ENCODE assay signal across 1 cellular context in genomic region chr15:98865397-98866339, GRCh38.
TF ChIP-seq lines count a peak whose summit lies in the region.

No MANE protein-coding gene starts in this region.

TF ChIP-seq in K562, 482 proteins besides CTCF, POLR2A, EP300 and RAD21 (continued from another document and continues in another):
- TF ChIP-seq ZBTB33 (CRISPR knock-in tag; IDR thresholded peaks at IDR 0.05) = 0 out of 2 replicates have a peak, but pooled peaks have one; percentile 41
- TF ChIP-seq USF1 (CRISPR knock-in tag; IDR thresholded peaks at IDR 0.05) = peak; percentile 98
- peak; percentile 90 for TF ChIP-seq FOXP1 (CRISPR knock-in tag; IDR thresholded peaks at IDR 0.05)
- TF ChIP-seq FOXA3 (CRISPR knock-in tag; conservative IDR thresholded peaks at IDR 0.05 in 1 of 2, IDR thresholded peaks at IDR 0.05 in 1 of 2) = peak in 1 of 2 experiments; percentile 55; a peak in 1 of 4 replicates
- TF ChIP-seq, protein P1, sequence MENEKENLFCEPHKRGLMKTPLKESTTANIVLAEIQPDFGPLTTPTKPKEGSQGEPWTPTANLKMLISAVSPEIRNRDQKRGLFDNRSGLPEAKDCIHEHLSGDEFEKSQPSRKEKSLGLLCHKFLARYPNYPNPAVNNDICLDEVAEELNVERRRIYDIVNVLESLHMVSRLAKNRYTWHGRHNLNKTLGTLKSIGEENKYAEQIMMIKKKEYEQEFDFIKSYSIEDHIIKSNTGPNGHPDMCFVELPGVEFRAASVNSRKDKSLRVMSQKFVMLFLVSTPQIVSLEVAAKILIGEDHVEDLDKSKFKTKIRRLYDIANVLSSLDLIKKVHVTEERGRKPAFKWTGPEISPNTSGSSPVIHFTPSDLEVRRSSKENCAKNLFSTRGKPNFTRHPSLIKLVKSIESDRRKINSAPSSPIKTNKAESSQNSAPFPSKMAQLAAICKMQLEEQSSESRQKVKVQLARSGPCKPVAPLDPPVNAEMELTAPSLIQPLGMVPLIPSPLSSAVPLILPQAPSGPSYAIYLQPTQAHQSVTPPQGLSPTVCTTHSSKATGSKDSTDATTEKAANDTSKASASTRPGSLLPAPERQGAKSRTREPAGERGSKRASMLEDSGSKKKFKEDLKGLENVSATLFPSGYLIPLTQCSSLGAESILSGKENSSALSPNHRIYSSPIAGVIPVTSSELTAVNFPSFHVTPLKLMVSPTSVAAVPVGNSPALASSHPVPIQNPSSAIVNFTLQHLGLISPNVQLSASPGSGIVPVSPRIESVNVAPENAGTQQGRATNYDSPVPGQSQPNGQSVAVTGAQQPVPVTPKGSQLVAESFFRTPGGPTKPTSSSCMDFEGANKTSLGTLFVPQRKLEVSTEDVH (IDR thresholded peaks at IDR 0.05; ENCODE audit: low read depth, partially characterized antibody) = no peak
- TF ChIP-seq SP1 (CRISPR knock-in tag; IDR thresholded peaks at IDR 0.05) = peak; percentile 58; the same call in 1 of the 2 replicates
- no peak for TF ChIP-seq ZNF717 (CRISPR knock-in tag; IDR thresholded peaks at IDR 0.05)
- TF ChIP-seq ESRRB (CRISPR knock-in tag; IDR thresholded peaks at IDR 0.05; ENCODE audit: borderline replicate concordance) = no peak
- TF ChIP-seq MAX (CRISPR knock-in tag; IDR thresholded peaks at IDR 0.05) = peak; percentile 96
- peak; percentile 98 for TF ChIP-seq L3MBTL2 (IDR thresholded peaks at IDR 0.05)
- TF ChIP-seq CREB1 (IDR thresholded peaks at IDR 0.05) = no peak
- peak; percentile 66; the same call in 1 of the 2 replicates for TF ChIP-seq CREB1 (CRISPR knock-in tag; IDR thresholded peaks at IDR 0.05)
- TF ChIP-seq, protein P2, sequence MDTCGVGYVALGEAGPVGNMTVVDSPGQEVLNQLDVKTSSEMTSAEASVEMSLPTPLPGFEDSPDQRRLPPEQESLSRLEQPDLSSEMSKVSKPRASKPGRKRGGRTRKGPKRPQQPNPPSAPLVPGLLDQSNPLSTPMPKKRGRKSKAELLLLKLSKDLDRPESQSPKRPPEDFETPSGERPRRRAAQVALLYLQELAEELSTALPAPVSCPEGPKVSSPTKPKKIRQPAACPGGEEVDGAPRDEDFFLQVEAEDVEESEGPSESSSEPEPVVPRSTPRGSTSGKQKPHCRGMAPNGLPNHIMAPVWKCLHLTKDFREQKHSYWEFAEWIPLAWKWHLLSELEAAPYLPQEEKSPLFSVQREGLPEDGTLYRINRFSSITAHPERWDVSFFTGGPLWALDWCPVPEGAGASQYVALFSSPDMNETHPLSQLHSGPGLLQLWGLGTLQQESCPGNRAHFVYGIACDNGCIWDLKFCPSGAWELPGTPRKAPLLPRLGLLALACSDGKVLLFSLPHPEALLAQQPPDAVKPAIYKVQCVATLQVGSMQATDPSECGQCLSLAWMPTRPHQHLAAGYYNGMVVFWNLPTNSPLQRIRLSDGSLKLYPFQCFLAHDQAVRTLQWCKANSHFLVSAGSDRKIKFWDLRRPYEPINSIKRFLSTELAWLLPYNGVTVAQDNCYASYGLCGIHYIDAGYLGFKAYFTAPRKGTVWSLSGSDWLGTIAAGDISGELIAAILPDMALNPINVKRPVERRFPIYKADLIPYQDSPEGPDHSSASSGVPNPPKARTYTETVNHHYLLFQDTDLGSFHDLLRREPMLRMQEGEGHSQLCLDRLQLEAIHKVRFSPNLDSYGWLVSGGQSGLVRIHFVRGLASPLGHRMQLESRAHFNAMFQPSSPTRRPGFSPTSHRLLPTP (IDR thresholded peaks at IDR 0.05; ENCODE audit: borderline replicate concordance, extremely low read depth, insufficient read length) = no peak
- no peak for TF ChIP-seq ZSCAN32 (CRISPR knock-in tag; IDR thresholded peaks at IDR 0.05)
- TF ChIP-seq, protein P3, sequence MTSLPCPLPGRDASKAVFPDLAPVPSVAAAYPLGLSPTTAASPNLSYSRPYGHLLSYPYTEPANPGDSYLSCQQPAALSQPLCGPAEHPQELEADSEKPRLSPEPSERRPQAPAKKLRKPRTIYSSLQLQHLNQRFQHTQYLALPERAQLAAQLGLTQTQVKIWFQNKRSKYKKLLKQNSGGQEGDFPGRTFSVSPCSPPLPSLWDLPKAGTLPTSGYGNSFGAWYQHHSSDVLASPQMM (CRISPR knock-in tag; IDR thresholded peaks at IDR 0.05) = no peak
- no peak for TF ChIP-seq PURB (CRISPR knock-in tag; IDR thresholded peaks at IDR 0.05; ENCODE audit: low read depth)
- TF ChIP-seq, protein P4, sequence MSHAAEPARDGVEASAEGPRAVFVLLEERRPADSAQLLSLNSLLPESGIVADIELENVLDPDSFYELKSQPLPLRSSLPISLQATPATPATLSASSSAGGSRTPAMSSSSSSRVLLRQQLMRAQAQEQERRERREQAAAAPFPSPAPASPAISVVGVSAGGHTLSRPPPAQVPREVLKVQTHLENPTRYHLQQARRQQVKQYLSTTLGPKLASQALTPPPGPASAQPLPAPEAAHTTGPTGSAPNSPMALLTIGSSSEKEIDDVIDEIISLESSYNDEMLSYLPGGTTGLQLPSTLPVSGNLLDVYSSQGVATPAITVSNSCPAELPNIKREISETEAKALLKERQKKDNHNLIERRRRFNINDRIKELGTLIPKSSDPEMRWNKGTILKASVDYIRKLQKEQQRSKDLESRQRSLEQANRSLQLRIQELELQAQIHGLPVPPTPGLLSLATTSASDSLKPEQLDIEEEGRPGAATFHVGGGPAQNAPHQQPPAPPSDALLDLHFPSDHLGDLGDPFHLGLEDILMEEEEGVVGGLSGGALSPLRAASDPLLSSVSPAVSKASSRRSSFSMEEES (CRISPR knock-in tag; IDR thresholded peaks at IDR 0.05) = peak; percentile 91
- no peak for TF ChIP-seq ZC3H11A (IDR thresholded peaks at IDR 0.05; ENCODE audit: low read depth, low read length)
- TF ChIP-seq, protein P5, sequence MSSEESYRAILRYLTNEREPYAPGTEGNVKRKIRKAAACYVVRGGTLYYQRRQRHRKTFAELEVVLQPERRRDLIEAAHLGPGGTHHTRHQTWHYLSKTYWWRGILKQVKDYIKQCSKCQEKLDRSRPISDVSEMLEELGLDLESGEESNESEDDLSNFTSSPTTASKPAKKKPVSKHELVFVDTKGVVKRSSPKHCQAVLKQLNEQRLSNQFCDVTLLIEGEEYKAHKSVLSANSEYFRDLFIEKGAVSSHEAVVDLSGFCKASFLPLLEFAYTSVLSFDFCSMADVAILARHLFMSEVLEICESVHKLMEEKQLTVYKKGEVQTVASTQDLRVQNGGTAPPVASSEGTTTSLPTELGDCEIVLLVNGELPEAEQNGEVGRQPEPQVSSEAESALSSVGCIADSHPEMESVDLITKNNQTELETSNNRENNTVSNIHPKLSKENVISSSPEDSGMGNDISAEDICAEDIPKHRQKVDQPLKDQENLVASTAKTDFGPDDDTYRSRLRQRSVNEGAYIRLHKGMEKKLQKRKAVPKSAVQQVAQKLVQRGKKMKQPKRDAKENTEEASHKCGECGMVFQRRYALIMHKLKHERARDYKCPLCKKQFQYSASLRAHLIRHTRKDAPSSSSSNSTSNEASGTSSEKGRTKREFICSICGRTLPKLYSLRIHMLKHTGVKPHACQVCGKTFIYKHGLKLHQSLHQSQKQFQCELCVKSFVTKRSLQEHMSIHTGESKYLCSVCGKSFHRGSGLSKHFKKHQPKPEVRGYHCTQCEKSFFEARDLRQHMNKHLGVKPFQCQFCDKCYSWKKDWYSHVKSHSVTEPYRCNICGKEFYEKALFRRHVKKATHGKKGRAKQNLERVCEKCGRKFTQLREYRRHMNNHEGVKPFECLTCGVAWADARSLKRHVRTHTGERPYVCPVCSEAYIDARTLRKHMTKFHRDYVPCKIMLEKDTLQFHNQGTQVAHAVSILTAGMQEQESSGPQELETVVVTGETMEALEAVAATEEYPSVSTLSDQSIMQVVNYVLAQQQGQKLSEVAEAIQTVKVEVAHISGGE (CRISPR knock-in tag; IDR thresholded peaks at IDR 0.05) = peak in 1 of 3 experiments; percentile 45; a peak in 1 of 6 replicates
- TF ChIP-seq HDAC8 (tag; IDR thresholded peaks at IDR 0.05) = no peak
- TF ChIP-seq EP400 (IDR thresholded peaks at IDR 0.05) = peak; percentile 41; the same call in 1 of the 2 replicates
- TF ChIP-seq, protein P6, sequence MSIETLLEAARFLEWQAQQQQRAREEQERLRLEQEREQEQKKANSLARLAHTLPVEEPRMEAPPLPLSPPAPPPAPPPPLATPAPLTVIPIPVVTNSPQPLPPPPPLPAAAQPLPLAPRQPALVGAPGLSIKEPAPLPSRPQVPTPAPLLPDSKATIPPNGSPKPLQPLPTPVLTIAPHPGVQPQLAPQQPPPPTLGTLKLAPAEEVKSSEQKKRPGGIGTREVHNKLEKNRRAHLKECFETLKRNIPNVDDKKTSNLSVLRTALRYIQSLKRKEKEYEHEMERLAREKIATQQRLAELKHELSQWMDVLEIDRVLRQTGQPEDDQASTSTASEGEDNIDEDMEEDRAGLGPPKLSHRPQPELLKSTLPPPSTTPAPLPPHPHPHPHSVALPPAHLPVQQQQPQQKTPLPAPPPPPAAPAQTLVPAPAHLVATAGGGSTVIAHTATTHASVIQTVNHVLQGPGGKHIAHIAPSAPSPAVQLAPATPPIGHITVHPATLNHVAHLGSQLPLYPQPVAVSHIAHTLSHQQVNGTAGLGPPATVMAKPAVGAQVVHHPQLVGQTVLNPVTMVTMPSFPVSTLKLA (conservative IDR thresholded peaks at IDR 0.05) = peak; percentile 87 to 89
- TF ChIP-seq ATF1 (CRISPR knock-in tag; IDR thresholded peaks at IDR 0.05) = no peak
- TF ChIP-seq ATF1 (tag; IDR thresholded peaks at IDR 0.05) = 0 out of 2 replicates have a peak, but pooled peaks have one; percentile 16
- TF ChIP-seq, protein P7, sequence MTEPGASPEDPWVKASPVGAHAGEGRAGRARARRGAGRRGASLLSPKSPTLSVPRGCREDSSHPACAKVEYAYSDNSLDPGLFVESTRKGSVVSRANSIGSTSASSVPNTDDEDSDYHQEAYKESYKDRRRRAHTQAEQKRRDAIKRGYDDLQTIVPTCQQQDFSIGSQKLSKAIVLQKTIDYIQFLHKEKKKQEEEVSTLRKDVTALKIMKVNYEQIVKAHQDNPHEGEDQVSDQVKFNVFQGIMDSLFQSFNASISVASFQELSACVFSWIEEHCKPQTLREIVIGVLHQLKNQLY (CRISPR knock-in tag; conservative IDR thresholded peaks at IDR 0.05) = no peak
- TF ChIP-seq RAD51 (IDR thresholded peaks at IDR 0.05; ENCODE audit: borderline replicate concordance, low read depth) = peak; percentile 97
- no peak for TF ChIP-seq PYGO2 (tag; IDR thresholded peaks at IDR 0.05)
- no peak for TF ChIP-seq E2F1 (CRISPR knock-in tag; IDR thresholded peaks at IDR 0.05)
- TF ChIP-seq, protein P8, sequence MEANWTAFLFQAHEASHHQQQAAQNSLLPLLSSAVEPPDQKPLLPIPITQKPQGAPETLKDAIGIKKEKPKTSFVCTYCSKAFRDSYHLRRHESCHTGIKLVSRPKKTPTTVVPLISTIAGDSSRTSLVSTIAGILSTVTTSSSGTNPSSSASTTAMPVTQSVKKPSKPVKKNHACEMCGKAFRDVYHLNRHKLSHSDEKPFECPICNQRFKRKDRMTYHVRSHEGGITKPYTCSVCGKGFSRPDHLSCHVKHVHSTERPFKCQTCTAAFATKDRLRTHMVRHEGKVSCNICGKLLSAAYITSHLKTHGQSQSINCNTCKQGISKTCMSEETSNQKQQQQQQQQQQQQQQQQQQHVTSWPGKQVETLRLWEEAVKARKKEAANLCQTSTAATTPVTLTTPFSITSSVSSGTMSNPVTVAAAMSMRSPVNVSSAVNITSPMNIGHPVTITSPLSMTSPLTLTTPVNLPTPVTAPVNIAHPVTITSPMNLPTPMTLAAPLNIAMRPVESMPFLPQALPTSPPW (CRISPR knock-in tag; IDR thresholded peaks at IDR 0.05) = 0 out of 2 replicates have a peak, but pooled peaks have one; percentile 29
